ENCODE assay signal across 8 cellular contexts in the genomic region with DNA sequence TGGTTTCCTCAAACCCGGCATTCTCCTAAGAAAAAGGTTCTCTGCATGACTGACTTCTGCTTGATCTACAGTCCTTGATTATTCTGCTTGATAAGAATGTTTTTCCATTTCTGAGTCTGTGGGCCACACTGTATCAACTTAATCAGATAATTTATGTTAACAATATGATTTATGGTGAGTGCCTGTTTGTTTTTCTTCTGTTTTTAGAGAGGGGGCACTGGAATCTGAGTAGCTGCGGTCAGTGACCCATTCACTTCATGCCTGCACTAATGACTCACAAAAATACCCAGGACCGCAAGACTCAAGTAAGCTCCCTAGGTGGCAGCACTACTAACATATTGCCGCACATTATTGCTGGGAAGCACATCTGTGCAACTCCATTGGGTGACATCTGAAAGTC.
DNase-seq lines count a peak whose midpoint lies in the region; ATAC-seq and TF ChIP-seq lines count a peak whose summit lies in the region.

No MANE protein-coding gene starts in this region.

- DNase-seq in EH (ENCODE audit: low read depth): peak; percentile 6
- peak; percentile 2 for DNase-seq in LHCN-M2 (ENCODE audit: low read depth)
- DNase-seq in colonic mucosa: peak; percentile 20
- DNase-seq in GM19240 (ENCODE audit: insufficient read length, low spot score): no peak
- DNase-seq in hippocampal formation (lab: John Stamatoyannopoulos, UW): no peak
- no peak for DNase-seq in GM19238 (ENCODE audit: insufficient read length, low spot score)

- no peaks in the 10 kb centered on the region for H3K4me1 ChIP-seq in colonic mucosa

- no peak overlapping the region for H3K9ac ChIP-seq in colonic mucosa (ENCODE audit: low read depth in 2 of 2, low read length in 2 of 2)

- intact Hi-C loops in colonic mucosa (cut with DNase I): no loop called here

- H3K27ac ChIP-seq in colonic mucosa: no peak overlapping the region

- no peaks in the 10 kb centered on the region for H3K9me3 ChIP-seq in colonic mucosa

- H3K36me3 ChIP-seq in colonic mucosa: no peaks in the 10 kb centered on the region

- no peak overlapping the region for H3K4me3 ChIP-seq in colonic mucosa

- H3K27me3 ChIP-seq in colonic mucosa: no peaks in the 10 kb centered on the region

- no peak for TF ChIP-seq CTCF in colonic mucosa (IDR thresholded peaks at IDR 0.05)

- peak; percentile 68 for ATAC-seq in GM21737 (IDR thresholded peaks at IDR 0.05; ENCODE audit: unreplicated experiment)
- no peak for ATAC-seq in HG02938 (IDR thresholded peaks at IDR 0.05; ENCODE audit: unreplicated experiment)

Comparison
In these comparisons a context has a peak if more than half of its experiments do, and no peak if none do; other contexts are left out.
1. DNase-seq: peak in EH (single experiment), LHCN-M2 (single experiment) and colonic mucosa (single experiment); none in GM19240 (single experiment), hippocampal formation (0 of 2) and GM19238 (single experiment).